ENCODE assay signal across 9 cellular contexts in genomic region chr4:78656968-78657445, GRCh38.
A peak's percentile ranks its signal among the peaks of the same experiment; 100 is the strongest.
DNase-seq lines count a peak whose midpoint lies in the region; ATAC-seq and TF ChIP-seq lines count a peak whose summit lies in the region.
"Had no signal": no experiment of that assay in that cellular context is flagged by ENCODE, and none has a peak within 500 bp of the region (broad histone marks: within the 10 kb centered on the region; RNA-seq: fewer than 3 reads in every experiment).

No MANE protein-coding gene starts in this region.

- intact Hi-C loops in activated CD4-positive, alpha-beta T cell treated with anti-CD3 and anti-CD28 coated beads, Interleukin-2, amount 10 ng/mL, durations not matched to agents 24 days and 14 days (cut with micrococcal nuclease), result loop anchor here (1.0 to 5.0 kb wide), 7 partner anchors 42 to 1524 kb away; partner anchors contain the start of gene PAQR3

- H3K27me3 Mint-ChIP-seq in activated CD4-positive, alpha-beta T cell treated with anti-CD3 and anti-CD28 coated beads, Interleukin-2, amount 10 ng/mL, durations not matched to agents 24 days and 14 days, result no peaks in the 10 kb centered on the region
- no peaks in the 10 kb centered on the region for H3K27me3 Mint-ChIP-seq in stimulated activated memory B cell treated with anti-CD40 and anti-IgM and Interleukin-4, amounts not matched to agents 10 μg/mL and 1 μg/mL and 100 μg/mL, for 72 hours

- H3K4me3 Mint-ChIP-seq in activated CD4-positive, alpha-beta T cell treated with anti-CD3 and anti-CD28 coated beads, Interleukin-2, amount 10 ng/mL, durations not matched to agents 24 days and 14 days, result peak overlapping the region; percentile 61
- peak overlapping the region; percentile 48 for H3K4me3 Mint-ChIP-seq in stimulated activated memory B cell treated with anti-CD40 and anti-IgM and Interleukin-4, amounts not matched to agents 10 μg/mL and 1 μg/mL and 100 μg/mL, for 72 hours

- no peak for TF ChIP-seq POLR2A in NB4 (IDR thresholded peaks at IDR 0.05; ENCODE audit: extremely low read depth, insufficient read length)

- DNase-seq in activated CD4-positive, alpha-beta T cell treated with anti-CD3 and anti-CD28 coated beads, Interleukin-2, amount 10 ng/mL, durations not matched to agents 24 days and 14 days, result peak; percentile 80
- DNase-seq in activated CD4-positive, alpha-beta T cell treated with anti-CD3 and anti-CD28 coated beads for 4 hours, result no peak
- peak; percentile 86 for DNase-seq in NB4 (ENCODE audit: low read depth)
- DNase-seq in dermis blood vessel endothelial cell, result peak; percentile 76
- DNase-seq in NCI-H2029 treated with DMSO at 0.1 percent for 48 hours (lab: John Stamatoyannopoulos, UW), result no peak
- no peak for DNase-seq in AG08396 (ENCODE audit: low spot score)

- peak overlapping the region; percentile 65 for H3K27ac Mint-ChIP-seq in activated CD4-positive, alpha-beta T cell treated with anti-CD3 and anti-CD28 coated beads, Interleukin-2, amount 10 ng/mL, durations not matched to agents 24 days and 14 days
- H3K27ac Mint-ChIP-seq in stimulated activated memory B cell treated with anti-CD40 and anti-IgM and Interleukin-4, amounts not matched to agents 10 μg/mL and 1 μg/mL and 100 μg/mL, for 72 hours, result peak overlapping the region; percentile 74

- peaks cover 38% of the 10 kb centered on the region for H3K4me1 Mint-ChIP-seq in activated CD4-positive, alpha-beta T cell treated with anti-CD3 and anti-CD28 coated beads, Interleukin-2, amount 10 ng/mL, durations not matched to agents 24 days and 14 days
- peaks cover 46% of the 10 kb centered on the region for H3K4me1 Mint-ChIP-seq in stimulated activated memory B cell treated with anti-CD40 and anti-IgM and Interleukin-4, amounts not matched to agents 10 μg/mL and 1 μg/mL and 100 μg/mL, for 72 hours

- no peaks in the 10 kb centered on the region for H3K36me3 Mint-ChIP-seq in activated CD4-positive, alpha-beta T cell treated with anti-CD3 and anti-CD28 coated beads, Interleukin-2, amount 10 ng/mL, durations not matched to agents 24 days and 14 days (ENCODE audit: low read depth)
- no peaks in the 10 kb centered on the region for H3K36me3 Mint-ChIP-seq in stimulated activated memory B cell treated with anti-CD40 and anti-IgM and Interleukin-4, amounts not matched to agents 10 μg/mL and 1 μg/mL and 100 μg/mL, for 72 hours

- no peaks in the 10 kb centered on the region for H3K9me3 Mint-ChIP-seq in activated CD4-positive, alpha-beta T cell treated with anti-CD3 and anti-CD28 coated beads, Interleukin-2, amount 10 ng/mL, durations not matched to agents 24 days and 14 days
- no peaks in the 10 kb centered on the region for H3K9me3 Mint-ChIP-seq in stimulated activated memory B cell treated with anti-CD40 and anti-IgM and Interleukin-4, amounts not matched to agents 10 μg/mL and 1 μg/mL and 100 μg/mL, for 72 hours

- peak overlapping the region; percentile 35 for H3K4me3 ChIP-seq in NB4 (ENCODE audit: low read depth, low read length)
- H3K4me3 ChIP-seq: A549 had no signal

- TF ChIP-seq CTCF in NB4 (IDR thresholded peaks at IDR 0.05; ENCODE audit: low read depth, low read length), result no peak

- ATAC-seq in stimulated activated memory B cell treated with anti-CD40 and anti-IgM and Interleukin-4, amounts not matched to agents 10 μg/mL and 1 μg/mL and 100 μg/mL, for 72 hours, result no peak
- ATAC-seq in GM21528 (IDR thresholded peaks at IDR 0.05; ENCODE audit: low FRiP score, unreplicated experiment), result no peak
- ATAC-seq: A549 had no signal

Comparison
In these comparisons a context has a peak if more than half of its experiments do, and no peak if none do; other contexts are left out.
1. DNase-seq: peak in activated CD4-positive, alpha-beta T cell treated with anti-CD3 and anti-CD28 coated beads, Interleukin-2, amount 10 ng/mL, durations not matched to agents 24 days and 14 days (single experiment), NB4 (single experiment) and dermis blood vessel endothelial cell (single experiment); none in activated CD4-positive, alpha-beta T cell treated with anti-CD3 and anti-CD28 coated beads for 4 hours (0 of 2), NCI-H2029 treated with DMSO at 0.1 percent for 48 hours (single experiment) and AG08396 (single experiment).